ENCODE assay signal across 1 cellular context in genomic region chr2:178177066-178177679, GRCh38.
TF ChIP-seq lines count a peak whose summit lies in the region.

No MANE protein-coding gene starts in this region.

TF ChIP-seq in GM23338, 12 proteins besides CTCF, POLR2A, EP300 and RAD21 (continued from another document):
- TF ChIP-seq ETS1 (IDR thresholded peaks at IDR 0.05) (no peak), EZH2 (IDR thresholded peaks at IDR 0.05; ENCODE audit: low read depth, unreplicated experiment) (no peak), REST (IDR thresholded peaks at IDR 0.05; ENCODE audit: unreplicated experiment) (no peak)
